In genomic region chr13:29496241-29496712, GRCh38 we compare ENCODE assay signal across 8 cellular contexts.
DNase-seq lines count a peak whose midpoint lies in the region; ATAC-seq and TF ChIP-seq lines count a peak whose summit lies in the region.

No MANE protein-coding gene starts in this region.

- no peaks in the 10 kb centered on the region for H3K9me3 Mint-ChIP-seq in activated CD8-positive, alpha-beta T cell treated with anti-CD3 and anti-CD28 coated beads for 36 hours
- H3K9me3 Mint-ChIP-seq in natural killer cell treated with Interleukin-12 subunit alpha and Interleukin-12 subunit beta and Interleukin-15 and Interleukin-18, amount 100 ng/mL, for 72 hours: no peaks in the 10 kb centered on the region

- ATAC-seq in GM18867 (IDR thresholded peaks at IDR 0.05; ENCODE audit: unreplicated experiment): peak; percentile 63
- peak; percentile 71 for ATAC-seq in HG03159 (IDR thresholded peaks at IDR 0.05; ENCODE audit: unreplicated experiment)
- ATAC-seq in activated CD8-positive, alpha-beta T cell treated with anti-CD3 and anti-CD28 coated beads for 36 hours: peak; percentile 30
- ATAC-seq in natural killer cell treated with Interleukin-12 subunit alpha and Interleukin-12 subunit beta and Interleukin-15 and Interleukin-18, amount 100 ng/mL, for 72 hours: peak; percentile 37 to 41

- peaks cover 13% of the 10 kb centered on the region for H3K27me3 Mint-ChIP-seq in activated CD8-positive, alpha-beta T cell treated with anti-CD3 and anti-CD28 coated beads for 36 hours
- peaks cover 15 to 16% of the 10 kb centered on the region in 2 donors for H3K27me3 Mint-ChIP-seq in natural killer cell treated with Interleukin-12 subunit alpha and Interleukin-12 subunit beta and Interleukin-15 and Interleukin-18, amount 100 ng/mL, for 72 hours

- no peak overlapping the region for H3K27ac Mint-ChIP-seq in activated CD8-positive, alpha-beta T cell treated with anti-CD3 and anti-CD28 coated beads for 36 hours
- no peak overlapping the region for H3K27ac Mint-ChIP-seq in natural killer cell treated with Interleukin-12 subunit alpha and Interleukin-12 subunit beta and Interleukin-15 and Interleukin-18, amount 100 ng/mL, for 72 hours

- CTCF ChIA-PET in activated CD8-positive, alpha-beta T cell treated with anti-CD3 and anti-CD28 coated beads for 36 hours (lab: Charles Lee): interaction anchor here (1.0 to 4.7 kb wide), 3 partner anchors 12 to 217 kb away, joined by 3 to 42 read pairs (median 3); no protein-coding TSS in a partner anchor

- H3K4me3 Mint-ChIP-seq in activated CD8-positive, alpha-beta T cell treated with anti-CD3 and anti-CD28 coated beads for 36 hours: no peak overlapping the region
- H3K4me3 Mint-ChIP-seq in natural killer cell treated with Interleukin-12 subunit alpha and Interleukin-12 subunit beta and Interleukin-15 and Interleukin-18, amount 100 ng/mL, for 72 hours: no peak overlapping the region

- POLR2A ChIA-PET in activated CD8-positive, alpha-beta T cell treated with anti-CD3 and anti-CD28 coated beads for 36 hours (lab: Charles Lee): no interaction called here

- peaks cover 3% of the 10 kb centered on the region for H3K4me1 Mint-ChIP-seq in activated CD8-positive, alpha-beta T cell treated with anti-CD3 and anti-CD28 coated beads for 36 hours (ENCODE audit: low read depth)
- H3K4me1 Mint-ChIP-seq in natural killer cell treated with Interleukin-12 subunit alpha and Interleukin-12 subunit beta and Interleukin-15 and Interleukin-18, amount 100 ng/mL, for 72 hours (ENCODE audit: low read depth in 2 of 2): peaks cover 9% of the 10 kb centered on the region in 2 donors

- TF ChIP-seq CTCF in activated CD8-positive, alpha-beta T cell treated with anti-CD3 and anti-CD28 coated beads for 36 hours (IDR thresholded peaks at IDR 0.05): no peak

- intact Hi-C loops in activated CD8-positive, alpha-beta T cell treated with anti-CD3 and anti-CD28 coated beads for 36 hours (cut with micrococcal nuclease): no loop called here

- H3K36me3 Mint-ChIP-seq in activated CD8-positive, alpha-beta T cell treated with anti-CD3 and anti-CD28 coated beads for 36 hours (ENCODE audit: low read depth): no peaks in the 10 kb centered on the region
- no peaks in the 10 kb centered on the region for H3K36me3 Mint-ChIP-seq in natural killer cell treated with Interleukin-12 subunit alpha and Interleukin-12 subunit beta and Interleukin-15 and Interleukin-18, amount 100 ng/mL, for 72 hours

- DNase-seq in activated CD8-positive, alpha-beta T cell treated with anti-CD3 and anti-CD28 coated beads for 36 hours: no peak
- no peak for DNase-seq in natural killer cell treated with Interleukin-12 subunit alpha and Interleukin-12 subunit beta and Interleukin-15 and Interleukin-18, amount 100 ng/mL, for 72 hours (ENCODE audit: low spot score)
- no peak for DNase-seq in foreskin melanocyte
- no peak for DNase-seq in NCI-H748 (lab: John Stamatoyannopoulos, UW; ENCODE audit: unreplicated experiment)
- no peak for DNase-seq in HCEC 1CT
- DNase-seq in NCI-H1105 (lab: John Stamatoyannopoulos, UW): no peak
